Comparison of ENCODE assay signal across 8 cellular contexts in the genomic region with DNA sequence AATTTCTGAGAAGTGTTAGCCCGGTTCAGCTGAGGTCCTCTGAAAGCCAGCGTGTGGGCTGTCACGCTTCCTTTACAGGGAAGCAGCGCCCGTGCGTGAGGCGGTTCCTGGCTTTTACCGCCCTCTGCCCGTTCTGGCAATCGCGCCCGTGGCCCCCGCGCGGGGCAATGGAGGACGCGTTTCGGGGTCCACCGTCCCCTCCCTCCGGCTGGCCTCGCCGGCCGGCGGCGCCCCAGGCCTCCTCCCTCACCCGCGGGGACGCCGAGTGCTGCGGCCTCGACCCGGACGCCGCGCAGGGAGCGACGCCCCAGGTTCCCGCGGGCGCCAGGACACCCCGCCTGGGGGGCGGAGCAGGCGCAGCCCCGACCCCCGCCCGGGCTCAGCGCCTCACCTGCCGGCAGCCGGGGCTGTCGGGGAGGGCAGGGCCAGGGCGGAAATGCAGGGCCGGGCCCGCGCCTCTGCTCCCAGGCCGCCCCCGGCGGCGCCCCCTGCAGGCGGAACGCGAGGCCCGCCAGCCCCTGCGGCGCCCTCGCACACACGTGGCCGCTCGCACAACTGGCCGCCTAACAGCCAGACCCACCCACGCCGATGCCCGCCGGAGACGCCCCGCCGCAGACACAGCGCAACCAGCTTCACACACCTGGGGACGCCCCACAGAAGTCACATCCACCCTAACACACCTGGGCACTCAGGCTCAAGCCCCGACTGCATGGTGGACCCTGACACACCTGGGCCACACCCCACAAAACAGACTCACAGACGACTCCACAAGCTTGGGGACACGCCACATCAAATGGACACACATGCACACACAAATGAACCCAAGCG. TPM values are rescaled to one million over a fixed set of nuclear protein-coding genes. Genes with fewer than 3 reads are reported as not detected.
DNase-seq lines count a peak whose midpoint lies in the region; ATAC-seq and TF ChIP-seq lines count a peak whose summit lies in the region.

Gene GGACT, minus strand, starts transcription at position 440 of the 828 bp plus-strand sequence. CDS start 56,198 bp downstream, outside the sequence.

- H2AFZ ChIP-seq in KMS-11 (ENCODE audit: low read depth), result peak within 1 kb of the TSS; percentile 85

- intact Hi-C loops in sciatic nerve (cut with DNase I), result no loop called here

- no peaks in the 10 kb centered on the region for H3K79me2 ChIP-seq in KMS-11 (ENCODE audit: insufficient read depth, low read depth)

- DNase-seq in SW480 (ENCODE audit: low spot score), result peak; percentile 76
- DNase-seq in amygdala (lab: John Stamatoyannopoulos, UW), result peak in 31 of 56 donors; percentile 4 to 66 (median 31)
- DNase-seq in hepatic stellate cell (ENCODE audit: low spot score), result peak; percentile 73
- peak; percentile 84 for DNase-seq in sciatic nerve (ENCODE audit: low spot score)
- DNase-seq in NCI-H446 (lab: John Stamatoyannopoulos, UW), result no peak

- peak within 1 kb of the TSS; percentile 68; the same call in 1 of the 2 replicates for H3K4me2 ChIP-seq in KMS-11

- H3K27ac ChIP-seq in KMS-11, result peak within 1 kb of the TSS; percentile 55

- TF ChIP-seq CTCF in KMS-11 (conservative IDR thresholded peaks at IDR 0.05; ENCODE audit: low read depth, low read length), result peak; percentile 36

- H3K4me1 ChIP-seq in KMS-11 (ENCODE audit: low read depth, poor library complexity, severe bottlenecking), result peaks cover 8% of the 10 kb centered on the region

- no peaks in the 10 kb centered on the region for H3K36me3 ChIP-seq in KMS-11 (ENCODE audit: insufficient read depth)

- ATAC-seq in GM21737 (IDR thresholded peaks at IDR 0.05; ENCODE audit: unreplicated experiment) (peak; percentile 99), sciatic nerve (peak; percentile 90)

- H3K4me3 ChIP-seq in GM08714 (ENCODE audit: low read length) (peak within 1 kb of the TSS; percentile 56), KMS-11 (IDR thresholded peaks at IDR 0.05; ENCODE audit: insufficient read depth, low read depth, low read length) (no peak within 1 kb of the TSS)

- no peaks in the 10 kb centered on the region for H4K20me1 ChIP-seq in KMS-11 (ENCODE audit: insufficient read depth)

- H3K27me3 ChIP-seq in KMS-11 (ENCODE audit: insufficient read depth, low read depth), result no peaks in the 10 kb centered on the region

- H3K9ac ChIP-seq in KMS-11, result peak within 1 kb of the TSS; percentile 77

RNA-seq across cellular contexts. Expression of gene GGACT, which starts in this region (rescaled TPM):
- 5.2 TPM for total RNA-seq in sciatic nerve

Comparison
In these comparisons a context has a peak if more than half of its experiments do, and no peak if none do; other contexts are left out.
1. DNase-seq: peak in SW480 (single experiment), amygdala (31 of 56), hepatic stellate cell (single experiment) and sciatic nerve (single experiment); none in NCI-H446 (0 of 2).